In the genomic region with DNA sequence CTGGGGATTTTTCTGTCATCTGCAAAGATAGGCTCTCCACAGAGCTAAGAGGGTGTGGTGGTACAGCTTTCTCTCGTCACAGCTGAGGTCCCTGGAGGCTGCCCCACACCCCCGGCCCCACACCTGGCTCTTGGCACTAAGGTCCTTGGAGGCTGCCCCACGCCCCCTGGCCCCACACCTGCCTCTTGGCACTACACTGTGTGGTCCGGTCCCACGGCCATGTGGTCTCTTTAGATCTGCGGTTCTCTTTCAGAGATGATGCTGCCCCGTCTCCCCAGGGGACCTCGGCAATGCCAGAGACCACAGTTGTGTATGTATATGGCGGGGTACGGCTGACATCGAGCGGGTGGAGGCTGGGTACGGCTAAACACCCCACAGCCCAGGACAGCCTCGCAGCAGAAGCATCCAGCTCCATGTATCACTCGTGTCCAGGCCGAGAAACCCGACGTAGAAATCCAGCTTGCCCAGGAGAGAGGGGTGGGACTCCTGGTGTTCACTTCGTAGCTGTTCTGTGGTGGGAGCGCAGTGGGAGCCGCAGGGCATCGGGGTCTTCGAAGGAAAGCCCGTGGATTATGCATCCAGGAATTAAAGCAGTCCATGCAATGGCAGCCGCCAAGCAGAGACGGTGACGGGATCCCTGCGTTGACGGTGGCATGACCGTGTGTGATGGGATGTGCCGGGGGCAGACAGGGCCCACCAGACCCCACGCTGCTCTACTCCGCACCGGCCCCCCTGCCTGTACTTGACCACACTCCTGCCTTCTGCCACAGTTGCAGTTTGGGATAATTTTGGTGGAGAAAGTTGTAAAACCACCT, we compare ENCODE assay signal across 35 cellular contexts.
"Had no signal": no experiment of that assay in that cellular context is flagged by ENCODE, and none has a peak within 500 bp of the region (broad histone marks: within the 10 kb centered on the region; RNA-seq: fewer than 3 reads in every experiment).

No MANE protein-coding gene starts in this region.

- H3K27me3 Mint-ChIP-seq: activated CD4-positive, alpha-beta memory T cell treated with anti-CD3 and anti-CD28 coated beads for 36 hours; activated CD4-positive, alpha-beta T cell treated with anti-CD3 and anti-CD28 coated beads, Interleukin-2, amount 10 ng/mL, durations not matched to agents 24 days and 14 days; activated CD8-positive, alpha-beta memory T cell treated with anti-CD3 and anti-CD28 coated beads, Interleukin-2, amount 10 ng/mL, durations not matched to agents 7 days and 5 days; activated naive CD4-positive, alpha-beta T cell treated with anti-CD3 and anti-CD28 coated beads, Interleukin-2, amount 10 ng/mL, durations not matched to agents 7 days and 5 days; activated naive CD8-positive, alpha-beta T cell treated with anti-CD3 and anti-CD28 coated beads, Interleukin-2, amount 10 ng/mL, durations not matched to agents 7 days and 5 days; brain had no signal

- H3K9me3 ChIP-seq: ascending aorta, breast epithelium, gastrocnemius medialis had no signal

- ATAC-seq: activated CD4-positive, alpha-beta T cell treated with anti-CD3 and anti-CD28 coated beads for 36 hours; activated CD8-positive, alpha-beta memory T cell treated with anti-CD3 and anti-CD28 coated beads, Interleukin-2, amount 10 ng/mL, durations not matched to agents 7 days and 5 days; activated CD8-positive, alpha-beta T cell treated with anti-CD3 and anti-CD28 coated beads, Interleukin-2, amount 10 ng/mL, durations not matched to agents 7 days and 5 days; activated naive CD4-positive, alpha-beta T cell treated with anti-CD3 and anti-CD28 coated beads, Interleukin-2, amount 50 U/mL, for 72 hours; effector memory CD8-positive, alpha-beta T cell; foreskin keratinocyte; gastrocnemius medialis; T-helper 17 cell had no signal

- H3K4me3 Mint-ChIP-seq: activated CD4-positive, alpha-beta memory T cell treated with anti-CD3 and anti-CD28 coated beads for 36 hours; activated CD4-positive, alpha-beta T cell treated with anti-CD3 and anti-CD28 coated beads for 36 hours; activated CD4-positive, alpha-beta T cell treated with anti-CD3 and anti-CD28 coated beads, Interleukin-2, amount 10 ng/mL, durations not matched to agents 24 days and 14 days; activated CD8-positive, alpha-beta memory T cell treated with anti-CD3 and anti-CD28 coated beads, Interleukin-2, amount 10 ng/mL, durations not matched to agents 7 days and 5 days; activated CD8-positive, alpha-beta T cell treated with anti-CD3 and anti-CD28 coated beads, Interleukin-2, amount 10 ng/mL, durations not matched to agents 7 days and 5 days; activated naive CD4-positive, alpha-beta T cell treated with anti-CD3 and anti-CD28 coated beads, Interleukin-2, amount 10 ng/mL, durations not matched to agents 7 days and 5 days; activated naive CD8-positive, alpha-beta T cell treated with anti-CD3 and anti-CD28 coated beads, Interleukin-2, amount 10 ng/mL, durations not matched to agents 7 days and 5 days; activated T-helper 1 cell treated with anti-CD3 and anti-CD28 coated beads, Interleukin-12 subunit alpha, Interleukin-12 subunit beta, Interleukin-2, Interleukin-4 antibody, amounts not matched to agents 30 ng/mL and 10 ng/mL and 1 ng/mL, durations not matched to agents 14 hours and 24 hours and 36 hours; brain; central memory CD8-positive, alpha-beta T cell; effector memory CD8-positive, alpha-beta T cell; T-helper 17 cell; T-helper 2 cell treated with Interferon-gamma antibody and Interleukin-4, amounts not matched to agents 5 μg/mL and 100 μg/mL, for 36 hours had no signal

- H3K4me3 ChIP-seq: ascending aorta, breast epithelium, cardiac muscle cell, esophagus muscularis mucosa, gastrocnemius medialis had no signal

- H3K4me1 ChIP-seq: ascending aorta, breast epithelium, esophagus muscularis mucosa, foreskin keratinocyte, gastrocnemius medialis had no signal

- FAIRE-seq: colon had no signal

- DNase-seq: activated CD4-positive, alpha-beta memory T cell treated with anti-CD3 and anti-CD28 coated beads for 36 hours; activated CD4-positive, alpha-beta T cell treated with anti-CD3 and anti-CD28 coated beads for 36 hours; activated CD4-positive, alpha-beta T cell treated with anti-CD3 and anti-CD28 coated beads, Interleukin-2, amount 10 ng/mL, durations not matched to agents 24 days and 14 days; activated CD4-positive, CD25-positive, alpha-beta regulatory T cell; activated CD4-positive, CD25-positive, alpha-beta regulatory T cell treated with anti-CD3 and anti-CD28 coated beads, Interleukin-2, amount 50 U/mL, for 72 hours; activated CD8-positive, alpha-beta memory T cell treated with anti-CD3 and anti-CD28 coated beads, Interleukin-2, amount 10 ng/mL, durations not matched to agents 7 days and 5 days; activated CD8-positive, alpha-beta memory T cell treated with anti-CD3 and anti-CD28 coated beads, Interleukin-2, amount 50 U/mL, for 4 hours; activated CD8-positive, alpha-beta T cell treated with anti-CD3 and anti-CD28 coated beads, Interleukin-2, amount 10 ng/mL, durations not matched to agents 7 days and 5 days; activated gamma-delta T cell; activated naive CD4-positive, alpha-beta T cell; activated naive CD4-positive, alpha-beta T cell treated with anti-CD3 and anti-CD28 coated beads, Interleukin-2, amount 10 ng/mL, durations not matched to agents 7 days and 5 days; activated naive CD8-positive, alpha-beta T cell treated with anti-CD3 and anti-CD28 coated beads, Interleukin-2, amount 10 ng/mL, durations not matched to agents 7 days and 5 days; activated T-cell treated with anti-CD3 and anti-CD28 coated beads, Interleukin-2, amount 50 U/mL, for 1 hour; activated T-cell treated with anti-CD3 and anti-CD28 coated beads, Interleukin-2, amount 50 U/mL, for 48 hours; cortex of kidney; dermis blood vessel endothelial cell; effector CD4-positive, alpha-beta T cell; effector memory CD8-positive, alpha-beta T cell; erythroblast; foreskin keratinocyte; gastrocnemius medialis; glutamatergic neuron; T-helper 1 cell; T-helper 17 cell; T1000 had no signal

- H3K27ac ChIP-seq: ascending aorta, breast epithelium, cardiac muscle cell, esophagus muscularis mucosa, foreskin keratinocyte, gastrocnemius medialis had no signal

- H3K9me3 Mint-ChIP-seq: activated CD4-positive, alpha-beta memory T cell treated with anti-CD3 and anti-CD28 coated beads for 36 hours; activated CD4-positive, alpha-beta T cell treated with anti-CD3 and anti-CD28 coated beads, Interleukin-2, amount 10 ng/mL, durations not matched to agents 24 days and 14 days; activated T-helper 1 cell treated with anti-CD3 and anti-CD28 coated beads, Interleukin-12 subunit alpha, Interleukin-12 subunit beta, Interleukin-2, Interleukin-4 antibody, amounts not matched to agents 30 ng/mL and 10 ng/mL and 1 ng/mL, durations not matched to agents 14 hours and 24 hours and 36 hours; T-helper 2 cell treated with Interferon-gamma antibody and Interleukin-4, amounts not matched to agents 5 μg/mL and 100 μg/mL, for 36 hours had no signal

- H3K4me1 Mint-ChIP-seq: activated CD4-positive, alpha-beta T cell treated with anti-CD3 and anti-CD28 coated beads for 36 hours; activated CD4-positive, alpha-beta T cell treated with anti-CD3 and anti-CD28 coated beads, Interleukin-2, amount 10 ng/mL, durations not matched to agents 24 days and 14 days; activated CD8-positive, alpha-beta memory T cell treated with anti-CD3 and anti-CD28 coated beads, Interleukin-2, amount 10 ng/mL, durations not matched to agents 7 days and 5 days; activated naive CD4-positive, alpha-beta T cell treated with anti-CD3 and anti-CD28 coated beads, Interleukin-2, amount 10 ng/mL, durations not matched to agents 7 days and 5 days; activated naive CD8-positive, alpha-beta T cell treated with anti-CD3 and anti-CD28 coated beads, Interleukin-2, amount 10 ng/mL, durations not matched to agents 7 days and 5 days; central memory CD8-positive, alpha-beta T cell; T-helper 17 cell had no signal

- H3K36me3 ChIP-seq: ascending aorta, breast epithelium, cardiac muscle cell, esophagus muscularis mucosa, gastrocnemius medialis had no signal

- H3K36me3 Mint-ChIP-seq: activated CD4-positive, alpha-beta memory T cell treated with anti-CD3 and anti-CD28 coated beads for 36 hours; activated CD8-positive, alpha-beta memory T cell treated with anti-CD3 and anti-CD28 coated beads, Interleukin-2, amount 10 ng/mL, durations not matched to agents 7 days and 5 days; activated naive CD4-positive, alpha-beta T cell treated with anti-CD3 and anti-CD28 coated beads, Interleukin-2, amount 10 ng/mL, durations not matched to agents 7 days and 5 days; activated naive CD4-positive, alpha-beta T cell treated with anti-CD3 and anti-CD28 coated beads, Interleukin-2, amount 50 U/mL, for 72 hours; activated naive CD8-positive, alpha-beta T cell treated with anti-CD3 and anti-CD28 coated beads, Interleukin-2, amount 10 ng/mL, durations not matched to agents 7 days and 5 days had no signal

- H3K27me3 ChIP-seq: ascending aorta, cardiac muscle cell, foreskin keratinocyte, gastrocnemius medialis had no signal

- H3K27ac Mint-ChIP-seq: activated CD4-positive, alpha-beta memory T cell treated with anti-CD3 and anti-CD28 coated beads for 36 hours; activated CD4-positive, alpha-beta T cell treated with anti-CD3 and anti-CD28 coated beads for 36 hours; activated CD4-positive, alpha-beta T cell treated with anti-CD3 and anti-CD28 coated beads, Interleukin-2, amount 10 ng/mL, durations not matched to agents 24 days and 14 days; activated CD8-positive, alpha-beta memory T cell treated with anti-CD3 and anti-CD28 coated beads, Interleukin-2, amount 10 ng/mL, durations not matched to agents 7 days and 5 days; activated CD8-positive, alpha-beta T cell treated with anti-CD3 and anti-CD28 coated beads, Interleukin-2, amount 10 ng/mL, durations not matched to agents 7 days and 5 days; activated naive CD4-positive, alpha-beta T cell treated with anti-CD3 and anti-CD28 coated beads, Interleukin-2, amount 10 ng/mL, durations not matched to agents 7 days and 5 days; activated naive CD4-positive, alpha-beta T cell treated with anti-CD3 and anti-CD28 coated beads, Interleukin-2, amount 50 U/mL, for 72 hours; activated naive CD8-positive, alpha-beta T cell treated with anti-CD3 and anti-CD28 coated beads, Interleukin-2, amount 10 ng/mL, durations not matched to agents 7 days and 5 days; activated T-helper 1 cell treated with anti-CD3 and anti-CD28 coated beads, Interleukin-12 subunit alpha, Interleukin-12 subunit beta, Interleukin-2, Interleukin-4 antibody, amounts not matched to agents 30 ng/mL and 10 ng/mL and 1 ng/mL, durations not matched to agents 14 hours and 24 hours and 36 hours; brain; effector memory CD8-positive, alpha-beta T cell; T-helper 17 cell; T-helper 2 cell treated with Interferon-gamma antibody and Interleukin-4, amounts not matched to agents 5 μg/mL and 100 μg/mL, for 36 hours had no signal
